29 cellular contexts compared by ENCODE assay signal in the genomic region with DNA sequence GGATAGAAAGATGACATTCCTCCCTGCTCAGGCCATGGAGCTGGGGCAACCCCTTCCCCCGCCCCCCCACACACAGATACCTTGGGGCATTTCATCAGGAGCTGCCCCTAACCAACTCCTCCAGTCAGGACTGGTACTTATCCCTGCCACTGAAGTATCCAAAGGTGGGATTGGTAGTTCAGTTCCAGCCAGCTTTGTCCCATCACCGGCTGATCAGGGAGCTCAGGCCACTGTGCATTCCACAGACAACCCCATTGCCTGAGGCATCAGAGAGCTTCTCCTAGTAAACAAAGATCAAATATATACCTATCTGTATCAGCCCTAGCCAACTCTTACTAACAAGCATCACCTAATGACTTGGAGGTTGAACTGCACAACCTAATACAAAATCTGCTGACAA.
"Had no signal": no experiment of that assay in that cellular context is flagged by ENCODE, and none has a peak within 500 bp of the region (broad histone marks: within the 10 kb centered on the region; RNA-seq: fewer than 3 reads in every experiment).

No MANE protein-coding gene starts in this region.

- DNase-seq: activated effector memory CD4-positive, alpha-beta T cell treated with anti-CD3 and anti-CD28 coated beads, Interleukin-2, amount 50 U/mL, for 16 hours; activated effector memory CD4-positive, alpha-beta T cell treated with Interleukin-2 at 50 U/mL for 16 hours; activated gamma-delta T cell; activated gamma-delta T cell treated with Interleukin-2 at 50 U/mL for 16 hours; activated naive CD4-positive, alpha-beta T cell; activated naive CD4-positive, alpha-beta T cell treated with anti-CD3 and anti-CD28 coated beads for 36 hours; activated naive CD4-positive, alpha-beta T cell treated with anti-CD3 and anti-CD28 coated beads, Interleukin-2, amount 10 ng/mL, durations not matched to agents 7 days and 5 days; activated naive CD4-positive, alpha-beta T cell treated with anti-CD3 and anti-CD28 coated beads, Interleukin-2, amount 50 U/mL, for 16 hours; activated naive CD4-positive, alpha-beta T cell treated with Interleukin-2 at 50 U/mL for 16 hours; activated naive CD8-positive, alpha-beta T cell treated with anti-CD3 and anti-CD28 coated beads for 36 hours; activated naive CD8-positive, alpha-beta T cell treated with anti-CD3 and anti-CD28 coated beads, Interleukin-2, amount 10 ng/mL, durations not matched to agents 7 days and 5 days; activated naive CD8-positive, alpha-beta T cell treated with anti-CD3 and anti-CD28 coated beads, Interleukin-2, amount 50 U/mL, for 24 hours; activated T-cell treated with anti-CD3 and anti-CD28 coated beads, Interleukin-2, amount 50 U/mL, for 1 hour; activated T-cell treated with anti-CD3 and anti-CD28 coated beads, Interleukin-2, amount 50 U/mL, for 24 hours; activated T-cell treated with anti-CD3 and anti-CD28 coated beads, Interleukin-2, amount 50 U/mL, for 4 hours; activated T-cell treated with anti-CD3 and anti-CD28 coated beads, Interleukin-2, amount 50 U/mL, for 48 hours; activated T-cell treated with anti-CD3 and anti-CD28 coated beads, Interleukin-2, amount 50 U/mL, for 72 hours; adrenal gland; amniotic stem cell; amygdala; anterior cingulate cortex; aorta; body of pancreas; brain microvascular endothelial cell; caudate nucleus; central memory CD4-positive, alpha-beta T cell; cerebellar nuclear complex had no signal

- ATAC-seq: activated naive CD4-positive, alpha-beta T cell treated with anti-CD3 and anti-CD28 coated beads, Interleukin-2, amount 50 U/mL, for 72 hours; activated naive CD8-positive, alpha-beta T cell treated with anti-CD3 and anti-CD28 coated beads, Interleukin-2, amount 50 U/mL, for 24 hours; activated T-cell treated with anti-CD3 and anti-CD28 coated beads, Interleukin-2, amount 50 U/mL, for 4 hours; activated T-cell treated with anti-CD3 and anti-CD28 coated beads, Interleukin-2, amount 50 U/mL, for 72 hours; activated T-helper 17 cell treated with anti-CD3 and anti-CD28 coated beads, Interleukin-2, amount 50 U/mL, for 72 hours; body of pancreas had no signal
